In the genomic region with DNA sequence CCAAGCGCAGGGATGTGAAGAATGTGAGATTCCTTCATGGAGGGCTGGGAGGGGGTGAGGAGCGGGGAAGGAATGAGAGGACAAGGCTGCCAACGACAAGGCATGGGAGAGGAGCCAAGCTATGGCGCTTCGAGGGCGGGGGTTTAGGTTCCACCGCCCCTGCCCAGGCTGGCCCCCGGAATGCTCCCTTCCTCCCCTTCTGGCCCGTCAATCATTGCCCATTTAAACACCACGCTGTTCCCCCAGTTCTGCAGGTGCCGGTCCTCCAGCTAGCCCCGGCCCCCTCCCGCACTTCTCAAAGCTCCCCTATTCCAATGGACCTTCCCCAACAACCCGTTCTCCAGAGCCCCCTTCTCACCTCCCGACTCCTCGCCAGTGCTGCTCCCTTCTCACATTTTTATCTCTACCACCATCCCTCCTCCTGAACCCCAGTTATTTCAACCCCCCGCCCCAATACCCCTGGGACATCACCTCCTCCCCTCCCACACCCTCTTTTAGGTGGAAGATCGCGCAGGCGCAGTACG, we compare ENCODE assay signal across 8 cellular contexts. TPM values are rescaled to one million over a fixed set of nuclear protein-coding genes. Genes with fewer than 3 reads are reported as not detected.
DNase-seq lines count a peak whose midpoint lies in the region; ATAC-seq and TF ChIP-seq lines count a peak whose summit lies in the region.

No MANE protein-coding gene starts in this region.

- peak overlapping the region; percentile 92 for H3K4me3 ChIP-seq in CD4-positive, alpha-beta memory T cell (ENCODE audit: low read length in 2 of 2)
- H3K4me3 ChIP-seq in fibroblast of villous mesenchyme (ENCODE audit: low read depth, low read length) (peak overlapping the region; percentile 88), neural progenitor cell (peak overlapping the region; percentile 96)

- H3K36me3 Mint-ChIP-seq in CD4-positive, alpha-beta memory T cell, result peaks cover 4 to 16% of the 10 kb centered on the region in 2 donors
- H3K36me3 Mint-ChIP-seq in activated CD4-positive, alpha-beta memory T cell treated with anti-CD3 and anti-CD28 coated beads for 36 hours, result peaks cover 9% of the 10 kb centered on the region
- H3K36me3 Mint-ChIP-seq in neural progenitor cell, result peaks cover 9% of the 10 kb centered on the region

- H3K9ac ChIP-seq in neural progenitor cell, result peak overlapping the region; percentile 71

- POLR2A ChIA-PET in CD4-positive, alpha-beta memory T cell (lab: Charles Lee; ENCODE audit: partially characterized antibody), result interaction anchor here (0.5 to 4.1 kb wide), 53 partner anchors 8 to 789 kb away, joined by 3 to 98 read pairs (median 6); a partner anchor contains a TSS
- POLR2A ChIA-PET in activated CD4-positive, alpha-beta memory T cell treated with anti-CD3 and anti-CD28 coated beads for 36 hours (lab: Charles Lee), result interaction anchor here (0.6 to 3.0 kb wide), 12 partner anchors 10 to 248 kb away, joined by 3 to 20 read pairs (median 6); a partner anchor contains a TSS

- intact Hi-C loops in CD4-positive, alpha-beta memory T cell (cut with micrococcal nuclease), result loop anchor here (1.0 to 5.0 kb wide), 4 partner anchors 46 to 1006 kb away; a partner anchor contains a TSS
- intact Hi-C loops in activated CD4-positive, alpha-beta memory T cell treated with anti-CD3 and anti-CD28 coated beads for 36 hours (cut with micrococcal nuclease), result loop anchor here (5.0 to 10.0 kb wide), 4 partner anchors 36 to 404 kb away; a partner anchor contains a TSS

- peak overlapping the region; percentile 93 to 99 (median 98) for H3K4me3 Mint-ChIP-seq in CD4-positive, alpha-beta memory T cell
- peak overlapping the region; percentile 96 for H3K4me3 Mint-ChIP-seq in activated CD4-positive, alpha-beta memory T cell treated with anti-CD3 and anti-CD28 coated beads for 36 hours
- H3K4me3 Mint-ChIP-seq in neural progenitor cell, result peak overlapping the region; percentile 98

- peak overlapping the region; percentile 55 for H2AFZ ChIP-seq in neural progenitor cell (replicated peaks)

- no peak for DNase-seq in CD4-positive, alpha-beta memory T cell
- DNase-seq in activated CD4-positive, alpha-beta memory T cell treated with anti-CD3 and anti-CD28 coated beads for 36 hours, result no peak
- DNase-seq in fibroblast of villous mesenchyme (ENCODE audit: low read depth) (peak; percentile 66), neural progenitor cell (ENCODE audit: low spot score) (peak; percentile 84), NCI-H1048 (lab: John Stamatoyannopoulos, UW) (no peak), NCI-H187 (lab: John Stamatoyannopoulos, UW) (no peak)

- H3K9me3 Mint-ChIP-seq in CD4-positive, alpha-beta memory T cell, result peaks cover 0 to 1% (median 0%) of the 10 kb centered on the region in 8 donors
- H3K9me3 Mint-ChIP-seq in activated CD4-positive, alpha-beta memory T cell treated with anti-CD3 and anti-CD28 coated beads for 36 hours, result no peaks in the 10 kb centered on the region
- H3K9me3 Mint-ChIP-seq in neural progenitor cell, result peaks cover 2% of the 10 kb centered on the region

- no peaks in the 10 kb centered on the region for H3K36me3 ChIP-seq in CD4-positive, alpha-beta memory T cell (ENCODE audit: insufficient read depth, low read length)
- no peaks in the 10 kb centered on the region for H3K36me3 ChIP-seq in neural progenitor cell

- ATAC-seq in GM19043 (IDR thresholded peaks at IDR 0.05; ENCODE audit: low read depth, unreplicated experiment), result peak; percentile 10
- ATAC-seq in HG03469 (IDR thresholded peaks at IDR 0.05; ENCODE audit: unreplicated experiment), result peak; percentile 1

- CTCF ChIA-PET in CD4-positive, alpha-beta memory T cell (lab: Charles Lee; ENCODE audit: partially characterized antibody), result interaction anchor here (0.6 to 3.9 kb wide), 26 partner anchors 8 to 1222 kb away, joined by 3 to 61 read pairs (median 5); a partner anchor contains a TSS
- CTCF ChIA-PET in activated CD4-positive, alpha-beta memory T cell treated with anti-CD3 and anti-CD28 coated beads for 36 hours (lab: Charles Lee), result interaction anchor here (0.6 to 4.0 kb wide), 20 partner anchors 8 to 1181 kb away, joined by 3 to 50 read pairs (median 6); a partner anchor contains a TSS

- peaks cover 69% of the 10 kb centered on the region for H3K79me2 ChIP-seq in neural progenitor cell (ENCODE audit: low read depth)

- H3K27ac Mint-ChIP-seq in CD4-positive, alpha-beta memory T cell, result peak overlapping the region; percentile 98 to 100 (median 99)
- peak overlapping the region; percentile 96 for H3K27ac Mint-ChIP-seq in activated CD4-positive, alpha-beta memory T cell treated with anti-CD3 and anti-CD28 coated beads for 36 hours
- H3K27ac Mint-ChIP-seq in neural progenitor cell, result peak overlapping the region; percentile 97

- H3K27ac ChIP-seq in CD4-positive, alpha-beta memory T cell (ENCODE audit: low read depth, low read length), result peak overlapping the region; percentile 97
- peak overlapping the region; percentile 94 for H3K27ac ChIP-seq in neural progenitor cell

- peaks cover 12% of the 10 kb centered on the region for H4K20me1 ChIP-seq in neural progenitor cell (ENCODE audit: low read depth)

- peak overlapping the region; percentile 98 for H3K4me2 ChIP-seq in neural progenitor cell

- TF ChIP-seq CTCF in fibroblast of villous mesenchyme (IDR thresholded peaks at IDR 0.05; ENCODE audit: insufficient read depth, low read depth, low read length), result no peak
- TF ChIP-seq CTCF in neural progenitor cell (IDR thresholded peaks at IDR 0.05), result no peak

- no peaks in the 10 kb centered on the region for H3K27me3 Mint-ChIP-seq in CD4-positive, alpha-beta memory T cell
- no peaks in the 10 kb centered on the region for H3K27me3 Mint-ChIP-seq in activated CD4-positive, alpha-beta memory T cell treated with anti-CD3 and anti-CD28 coated beads for 36 hours
- peaks cover 3% of the 10 kb centered on the region for H3K27me3 Mint-ChIP-seq in neural progenitor cell (ENCODE audit: insufficient read depth, low read depth)

- no peaks in the 10 kb centered on the region for H3K9me3 ChIP-seq in CD4-positive, alpha-beta memory T cell (ENCODE audit: control insufficient read depth in 1 of 2, low read length in 2 of 2)
- no peaks in the 10 kb centered on the region for H3K9me3 ChIP-seq in neural progenitor cell (ENCODE audit: low read depth)

- H3K27me3 ChIP-seq in CD4-positive, alpha-beta memory T cell (ENCODE audit: insufficient read depth, low read length), result no peaks in the 10 kb centered on the region
- no peaks in the 10 kb centered on the region for H3K27me3 ChIP-seq in neural progenitor cell

- H3K4me1 ChIP-seq in CD4-positive, alpha-beta memory T cell (ENCODE audit: insufficient read depth, low read length), result peaks cover 42% of the 10 kb centered on the region
- H3K4me1 ChIP-seq in neural progenitor cell, result peaks cover 22% of the 10 kb centered on the region

- H3K4me1 Mint-ChIP-seq in CD4-positive, alpha-beta memory T cell, result peaks cover 27 to 63% (median 46%) of the 10 kb centered on the region in 4 donors
- H3K4me1 Mint-ChIP-seq in activated CD4-positive, alpha-beta memory T cell treated with anti-CD3 and anti-CD28 coated beads for 36 hours (ENCODE audit: low read depth), result peaks cover 36% of the 10 kb centered on the region
- peaks cover 36% of the 10 kb centered on the region for H3K4me1 Mint-ChIP-seq in neural progenitor cell

- H3F3A ChIP-seq in neural progenitor cell (ENCODE audit: low read depth), result peaks cover 36% of the 10 kb centered on the region

RNA-seq across cellular contexts. Expression of a gene that starts 0.4 kb away (rescaled TPM):
- 10 to 100 TPM; 38.1 to 44.8 TPM for total RNA-seq in CD4-positive, alpha-beta memory T cell
- polyA plus RNA-seq in CD4-positive, alpha-beta memory T cell, result 10 to 100 TPM; 33.2 to 46.7 TPM
- total RNA-seq in activated CD4-positive, alpha-beta memory T cell treated with anti-CD3 and anti-CD28 coated beads for 36 hours, result 10 to 100 TPM; 28.2 to 31.2 TPM
- total RNA-seq in fibroblast of villous mesenchyme, result 112 and 131 TPM in 2 replicates
- total RNA-seq in neural progenitor cell (ENCODE audit: low replicate concordance), result 52.1 and 68.9 TPM in 2 replicates

RNA-seq across cellular contexts. Expression of a gene that starts 2.8 kb away (rescaled TPM):
- total RNA-seq in CD4-positive, alpha-beta memory T cell, result 10 to 100 TPM; 16.9 to 19.1 TPM
- polyA plus RNA-seq in CD4-positive, alpha-beta memory T cell, result 1 to 10 TPM; 4.1 to 4.7 TPM
- total RNA-seq in activated CD4-positive, alpha-beta memory T cell treated with anti-CD3 and anti-CD28 coated beads for 36 hours, result 10 to 100 TPM; 62.0 to 62.2 TPM
- 23.3 and 28.0 TPM in 2 replicates for total RNA-seq in fibroblast of villous mesenchyme
- 27.9 and 40.9 TPM in 2 replicates for total RNA-seq in neural progenitor cell (ENCODE audit: low replicate concordance)

RNA-seq across cellular contexts. Expression of a gene that starts 8.6 kb away (rescaled TPM):
- 1 to 10 TPM in 1 of 2 experiments, under 1 TPM in 1; 0.64 to 2.1 TPM for total RNA-seq in CD4-positive, alpha-beta memory T cell
- polyA plus RNA-seq in CD4-positive, alpha-beta memory T cell, result not detected
- 1 to 10 TPM in 1 of 2 experiments, under 1 TPM in 1; 0.59 to 1.7 TPM for total RNA-seq in activated CD4-positive, alpha-beta memory T cell treated with anti-CD3 and anti-CD28 coated beads for 36 hours
- total RNA-seq in fibroblast of villous mesenchyme (not detected in 2 replicates), neural progenitor cell (ENCODE audit: low replicate concordance) (0.54 and 1.5 TPM in 2 replicates)

RNA-seq across cellular contexts. Expression of a gene that starts 32.0 kb away (rescaled TPM):
- total RNA-seq in CD4-positive, alpha-beta memory T cell, result 100 to 1,000 TPM; 192 to 199 TPM
- 10 to 100 TPM; 27.0 to 90.9 TPM for polyA plus RNA-seq in CD4-positive, alpha-beta memory T cell
- 100 to 1,000 TPM in 1 of 2 experiments, 10 to 100 TPM in 1; 96.4 to 103 TPM for total RNA-seq in activated CD4-positive, alpha-beta memory T cell treated with anti-CD3 and anti-CD28 coated beads for 36 hours
- total RNA-seq in fibroblast of villous mesenchyme, result 44.8 and 67.8 TPM in 2 replicates
- 92.3 and 103 TPM in 2 replicates for total RNA-seq in neural progenitor cell (ENCODE audit: low replicate concordance)

RNA-seq across cellular contexts. Expression of a gene that starts 36.9 kb away (rescaled TPM):
- total RNA-seq in CD4-positive, alpha-beta memory T cell, result 10 to 100 TPM; 44.1 to 44.5 TPM
- 10 to 100 TPM in 1 of 2 donors, 1 to 10 TPM in 1; 3.4 to 25.1 TPM for polyA plus RNA-seq in CD4-positive, alpha-beta memory T cell
- total RNA-seq in activated CD4-positive, alpha-beta memory T cell treated with anti-CD3 and anti-CD28 coated beads for 36 hours, result 10 to 100 TPM; 34.1 to 37.0 TPM
- total RNA-seq in fibroblast of villous mesenchyme (22.2 and 25.9 TPM in 2 replicates), neural progenitor cell (ENCODE audit: low replicate concordance) (9.1 and 18.1 TPM in 2 replicates)

Comparison
In these comparisons a context has a peak if more than half of its experiments do, and no peak if none do; other contexts are left out.
1. DNase-seq: peak in fibroblast of villous mesenchyme (single experiment) and neural progenitor cell (single experiment); none in CD4-positive, alpha-beta memory T cell (0 of 5), activated CD4-positive, alpha-beta memory T cell treated with anti-CD3 and anti-CD28 coated beads for 36 hours (single experiment), NCI-H1048 (single experiment) and NCI-H187 (0 of 2).
2. Peak in every context shown above with its lines, with median percentiles within 50 percentile points of each other: H3K4me3 ChIP-seq, H3K27ac Mint-ChIP-seq and H3K4me3 Mint-ChIP-seq.